In the genomic region with DNA sequence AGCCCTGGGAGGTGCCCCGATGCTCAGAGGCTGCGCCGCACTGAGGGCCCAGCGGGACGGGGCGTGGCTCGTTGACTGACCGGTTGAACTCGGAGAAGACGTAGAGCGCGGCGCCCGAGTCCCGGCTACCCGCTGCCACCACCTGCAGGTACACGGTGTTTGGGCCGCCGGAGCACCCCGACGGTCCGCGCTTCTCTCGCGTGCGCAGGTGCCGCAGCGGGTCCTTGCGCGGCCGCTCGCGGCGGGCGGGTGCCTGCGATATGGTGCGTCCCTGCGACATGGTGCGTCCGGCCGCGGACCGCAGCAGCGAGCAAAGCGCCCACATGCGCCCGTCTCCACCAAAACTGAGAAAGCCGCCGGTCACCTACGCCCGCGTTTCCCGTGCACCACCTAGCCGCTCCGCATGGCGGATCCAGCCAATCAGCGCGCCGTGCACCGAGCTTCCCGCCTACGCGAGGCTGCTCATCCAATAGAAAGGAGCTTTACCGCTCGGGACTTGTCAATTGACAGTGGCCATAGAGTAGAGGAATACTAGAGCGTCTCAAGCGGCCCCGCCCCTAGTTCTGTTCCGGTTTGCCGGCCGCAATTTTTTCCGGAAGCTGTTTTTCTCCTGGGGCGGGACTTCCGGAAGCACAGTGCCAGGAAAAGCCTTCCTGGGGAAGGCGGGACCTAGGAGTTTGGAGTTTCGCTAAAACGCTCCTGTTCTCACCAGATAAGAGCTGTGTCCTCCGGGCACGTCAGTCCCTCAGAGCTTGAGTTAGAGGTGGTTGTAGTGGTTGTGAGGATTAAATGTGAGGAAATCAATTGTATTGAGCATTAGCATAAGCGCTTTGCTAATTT, we compare ENCODE assay signal across 8 cellular contexts. TPM values are rescaled to one million over a fixed set of nuclear protein-coding genes. Genes with fewer than 3 reads are reported as not detected.
DNase-seq lines count a peak whose midpoint lies in the region; ATAC-seq, FAIRE-seq and TF ChIP-seq lines count a peak whose summit lies in the region.

A gene with protein sequence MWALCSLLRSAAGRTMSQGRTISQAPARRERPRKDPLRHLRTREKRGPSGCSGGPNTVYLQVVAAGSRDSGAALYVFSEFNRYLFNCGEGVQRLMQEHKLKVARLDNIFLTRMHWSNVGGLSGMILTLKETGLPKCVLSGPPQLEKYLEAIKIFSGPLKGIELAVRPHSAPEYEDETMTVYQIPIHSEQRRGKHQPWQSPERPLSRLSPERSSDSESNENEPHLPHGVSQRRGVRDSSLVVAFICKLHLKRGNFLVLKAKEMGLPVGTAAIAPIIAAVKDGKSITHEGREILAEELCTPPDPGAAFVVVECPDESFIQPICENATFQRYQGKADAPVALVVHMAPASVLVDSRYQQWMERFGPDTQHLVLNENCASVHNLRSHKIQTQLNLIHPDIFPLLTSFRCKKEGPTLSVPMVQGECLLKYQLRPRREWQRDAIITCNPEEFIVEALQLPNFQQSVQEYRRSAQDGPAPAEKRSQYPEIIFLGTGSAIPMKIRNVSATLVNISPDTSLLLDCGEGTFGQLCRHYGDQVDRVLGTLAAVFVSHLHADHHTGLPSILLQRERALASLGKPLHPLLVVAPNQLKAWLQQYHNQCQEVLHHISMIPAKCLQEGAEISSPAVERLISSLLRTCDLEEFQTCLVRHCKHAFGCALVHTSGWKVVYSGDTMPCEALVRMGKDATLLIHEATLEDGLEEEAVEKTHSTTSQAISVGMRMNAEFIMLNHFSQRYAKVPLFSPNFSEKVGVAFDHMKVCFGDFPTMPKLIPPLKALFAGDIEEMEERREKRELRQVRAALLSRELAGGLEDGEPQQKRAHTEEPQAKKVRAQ (minus strand): TSS at position 405 of the 840 bp plus-strand sequence. CDS start 80 bp downstream, at position 325.

- CTCF ChIA-PET in CD4-positive, alpha-beta T cell (lab: Charles Lee): interaction anchor here (1.0 to 2.2 kb wide), 4 partner anchors 13 to 1283 kb away, joined by 3 to 26 read pairs (median 5); a partner anchor contains a TSS
- CTCF ChIA-PET in activated CD4-positive, alpha-beta memory T cell treated with anti-CD3 and anti-CD28 coated beads for 36 hours (lab: Charles Lee): interaction anchor here (1.0 to 9.5 kb wide), 4 partner anchors 10 to 1283 kb away, joined by 3 to 174 read pairs (median 8); a partner anchor contains a TSS
- CTCF ChIA-PET in HepG2 (lab: Yijun Ruan, JAX; ENCODE audit: low intra/inter-chr PET ratio, low total read pairs): no interaction called here

- H3K27ac ChIP-seq in CD4-positive, alpha-beta T cell (ENCODE audit: low read depth, low read length): peak within 1 kb of the TSS; percentile 61
- H3K27ac ChIP-seq in HepG2 (ENCODE audit: extremely low read length, insufficient read depth, low read length): peak within 1 kb of the TSS; percentile 80

- peak within 1 kb of the TSS; percentile 100 for H3K4me3 Mint-ChIP-seq in CD4-positive, alpha-beta T cell
- peak within 1 kb of the TSS; percentile 94 for H3K4me3 Mint-ChIP-seq in activated CD4-positive, alpha-beta memory T cell treated with anti-CD3 and anti-CD28 coated beads for 36 hours

- peaks cover 22% of the 10 kb centered on the region for H3K4me1 ChIP-seq in HepG2 (ENCODE audit: insufficient read depth, low read length)

- no peaks in the 10 kb centered on the region for H4K20me1 ChIP-seq in HepG2 (ENCODE audit: insufficient read depth, low read length)

- H3K9me3 ChIP-seq in CD4-positive, alpha-beta T cell (ENCODE audit: control insufficient read depth, low read length): no peaks in the 10 kb centered on the region
- no peaks in the 10 kb centered on the region for H3K9me3 ChIP-seq in HepG2 (ENCODE audit: low read length)

- peak within 1 kb of the TSS; percentile 90 for H3K9ac ChIP-seq in HepG2 (ENCODE audit: insufficient read depth, low read depth, low read length)

- in situ Hi-C loops in HepG2 (cut with HindIII; ENCODE audit: extremely low pct_ligation_motif_present, low pct_unique_long_range_greater_than_20kb): no loop called here

- H3K27me3 ChIP-seq in CD4-positive, alpha-beta T cell (ENCODE audit: control insufficient read depth, insufficient read depth, low read length): no peaks in the 10 kb centered on the region
- H3K27me3 ChIP-seq in HepG2 (ENCODE audit: control insufficient read depth in 1 of 2, insufficient read depth in 2 of 2, low read length in 2 of 2): no peaks in the 10 kb centered on the region; a peak in 1 of 5 replicates

- intact Hi-C loops in CD4-positive, alpha-beta T cell (cut with DNase I, micrococcal nuclease): loop anchor here (2.0 to 5.0 kb wide), 3 partner anchors 1021 to 1284 kb away; a partner anchor contains a TSS
- intact Hi-C loops in activated CD4-positive, alpha-beta memory T cell treated with anti-CD3 and anti-CD28 coated beads for 36 hours (cut with micrococcal nuclease): loop anchor here (1.0 to 5.0 kb wide), 3 partner anchors 329 to 1283 kb away; a partner anchor contains a TSS
- intact Hi-C loops in HepG2 (cut with micrococcal nuclease; ENCODE audit: unreplicated experiment): no loop called here

- WGBS in HepG2 (ENCODE audit: low lambda C conversion rate): 1% methylated on average over 13 of the region's 80 CpGs

- H3K27ac Mint-ChIP-seq in CD4-positive, alpha-beta T cell: peak within 1 kb of the TSS; percentile 93
- peak within 1 kb of the TSS; percentile 97 for H3K27ac Mint-ChIP-seq in activated CD4-positive, alpha-beta memory T cell treated with anti-CD3 and anti-CD28 coated beads for 36 hours

- ATAC-seq in CD4-positive, alpha-beta T cell (ENCODE audit: poor library complexity): peak; percentile 99
- ATAC-seq in GM19452 (IDR thresholded peaks at IDR 0.05; ENCODE audit: unreplicated experiment) (peak; percentile 97), HepG2 (peak; percentile 99)

- H3K4me1 Mint-ChIP-seq in CD4-positive, alpha-beta T cell (ENCODE audit: low read depth): peaks cover 44% of the 10 kb centered on the region
- peaks cover 26% of the 10 kb centered on the region for H3K4me1 Mint-ChIP-seq in activated CD4-positive, alpha-beta memory T cell treated with anti-CD3 and anti-CD28 coated beads for 36 hours (ENCODE audit: low read depth)

- TF ChIP-seq EP300 in HepG2 (IDR thresholded peaks at IDR 0.05; ENCODE audit: low read depth in 2 of 2, low read length in 2 of 2) (0 out of 4 replicates have a peak, but pooled peaks of 1 of the 2 experiments have one; percentile 7), HepG2 (CRISPR knock-in tag; IDR thresholded peaks at IDR 0.05; ENCODE audit: borderline replicate concordance) (no peak)

- POLR2A ChIA-PET in CD4-positive, alpha-beta T cell (lab: Charles Lee): interaction anchor here (0.8 to 2.7 kb wide), 11 partner anchors 9 to 1410 kb away, joined by 3 to 31 read pairs (median 5); a partner anchor contains a TSS
- POLR2A ChIA-PET in activated CD4-positive, alpha-beta memory T cell treated with anti-CD3 and anti-CD28 coated beads for 36 hours (lab: Charles Lee): interaction anchor here (0.7 to 1.6 kb wide), 4 partner anchors 9 to 26 kb away, joined by 3 to 9 read pairs (median 4); no protein-coding TSS in a partner anchor
- POLR2A ChIA-PET in HepG2 (lab: Yijun Ruan, JAX): interaction anchor here (0.6 to 1.9 kb wide), 13 partner anchors 9 to 1288 kb away, joined by 3 to 9 read pairs (median 5); a partner anchor contains a TSS

- TF ChIP-seq POLR2A in HepG2 (IDR thresholded peaks at IDR 0.05; ENCODE audit: insufficient read depth in 1 of 2, low read depth in 2 of 2, low read length in 2 of 2): peak; percentile 72 to 83

- H3K36me3 ChIP-seq in HepG2 (replicated peaks in 1 of 2; ENCODE audit: control insufficient read depth in 1 of 2, insufficient read depth in 2 of 2, low read length in 2 of 2): peaks cover 8 to 33% of the 10 kb centered on the region in 2 experiments

- no TSS peak for BruUV-seq in HepG2 (replicated peaks; lab: Mats Ljungman, UMichigan)

- DNase-seq in CD4-positive, alpha-beta T cell: peak; percentile 90 to 94 (median 91)
- DNase-seq in HK-2 (ENCODE audit: unreplicated experiment) (peak; percentile 97), NCI-H82 treated with DMSO at 0.1 percent for 48 hours (lab: John Stamatoyannopoulos, UW; ENCODE audit: unreplicated experiment) (peak; percentile 99), dermis microvascular lymphatic vessel endothelial cell (ENCODE audit: low read depth in 2 of 2) (peak; percentile 97 to 99), HepG2 (ENCODE audit: low spot score) (peak; percentile 97)
- DNase-seq in activated CD4-positive, alpha-beta memory T cell treated with anti-CD3 and anti-CD28 coated beads for 36 hours: peak; percentile 97
- DNase-seq in stimulated activated CD4-positive, alpha-beta T cell treated with anti-CD3 and anti-CD28 coated beads, Interleukin-4, amount 100 ng/mL, for 1 hour: peak; percentile 97

- peak; percentile 75 for FAIRE-seq in HepG2 (lab: Jason Lieb, UNC)

- H3K36me3 Mint-ChIP-seq in CD4-positive, alpha-beta T cell (ENCODE audit: low read depth): peaks cover 49% of the 10 kb centered on the region
- H3K36me3 Mint-ChIP-seq in activated CD4-positive, alpha-beta memory T cell treated with anti-CD3 and anti-CD28 coated beads for 36 hours: peaks cover 35% of the 10 kb centered on the region

- TF ChIP-seq CTCF in CD4-positive, alpha-beta T cell (IDR thresholded peaks at IDR 0.05): peak; percentile 17
- peak; percentile 28; the same call in 1 of the 2 replicates for TF ChIP-seq CTCF in HepG2 (CRISPR knock-in tag; IDR thresholded peaks at IDR 0.05)

- peaks cover 5% of the 10 kb centered on the region for H3K79me2 ChIP-seq in HepG2 (ENCODE audit: insufficient read depth, low read length)

- H3K4me3 ChIP-seq in HepG2 (replicated peaks in 1 of 3; ENCODE audit: insufficient read depth in 1 of 3, low read depth in 2 of 3, low read length in 3 of 3): peak within 1 kb of the TSS; percentile 71 to 94 (median 94)

- H2AFZ ChIP-seq in HepG2 (ENCODE audit: low read length): peak within 1 kb of the TSS; percentile 97

- TF ChIP-seq RAD21 in HepG2 (CRISPR knock-in tag; IDR thresholded peaks at IDR 0.05): no peak

- no peaks in the 10 kb centered on the region for H3K9me3 Mint-ChIP-seq in CD4-positive, alpha-beta T cell
- no peaks in the 10 kb centered on the region for H3K9me3 Mint-ChIP-seq in activated CD4-positive, alpha-beta memory T cell treated with anti-CD3 and anti-CD28 coated beads for 36 hours

- H3K27me3 Mint-ChIP-seq in CD4-positive, alpha-beta T cell: no peaks in the 10 kb centered on the region
- H3K27me3 Mint-ChIP-seq in activated CD4-positive, alpha-beta memory T cell treated with anti-CD3 and anti-CD28 coated beads for 36 hours: no peaks in the 10 kb centered on the region

- peak within 1 kb of the TSS; percentile 88 for H3K4me2 ChIP-seq in HepG2 (ENCODE audit: low read depth, low read length)

RNA-seq across cellular contexts. Expression of the gene that starts here (rescaled TPM):
- total RNA-seq in CD4-positive, alpha-beta T cell: 10 to 100 TPM; 51.6 to 53.3 TPM
- total RNA-seq in activated CD4-positive, alpha-beta memory T cell treated with anti-CD3 and anti-CD28 coated beads for 36 hours: 10 to 100 TPM; 63.1 to 64.2 TPM
- total RNA-seq in dermis microvascular lymphatic vessel endothelial cell (67.3 and 93.8 TPM in 2 replicates), HepG2 (2016; rRNA removed; fragmentation: Illumina TruSeq; extraction: Trizol) (42.9 and 50.4 TPM in 2 replicates)
- total RNA-seq in HepG2 (2016; cell fraction: cytosol; rRNA removed; fragmentation: Illumina TruSeq; extraction: Trizol; ENCODE audit: low read depth): 6.8 and 7.4 TPM in 2 replicates
- total RNA-seq in HepG2 (2016; cell fraction: insoluble cytoplasmic fraction; rRNA removed; fragmentation: Illumina TruSeq; extraction: Trizol): 38.0 and 55.2 TPM in 2 replicates
- total RNA-seq in HepG2 (2016; cell fraction: membrane; rRNA removed; fragmentation: Illumina TruSeq; extraction: Trizol): 14.0 and 16.1 TPM in 2 replicates
- total RNA-seq in HepG2 (2016; cell fraction: nucleus; rRNA removed; fragmentation: Illumina TruSeq; extraction: Trizol): 48.8 and 59.2 TPM in 2 replicates
- polyA plus RNA-seq in HepG2 (2011; rRNA removed): 35.6 and 45.1 TPM in 2 replicates
- 30.3 and 39.0 TPM in 2 replicates for polyA plus RNA-seq in HepG2 (2011; cell fraction: cytosol; rRNA removed)
- 95.9 and 116 TPM in 2 replicates for polyA plus RNA-seq in HepG2 (2011; cell fraction: nucleus; rRNA removed)
- polyA plus RNA-seq in HepG2 (2012): 21.6 and 29.3 TPM in 2 replicates
- polyA plus RNA-seq in HepG2 (2016; cell fraction: cytosol; fragmentation: Illumina TruSeq; extraction: Trizol; ENCODE audit: low read depth): 4.0 and 5.6 TPM in 2 replicates
- 33.5 and 45.6 TPM in 2 replicates for polyA plus RNA-seq in HepG2 (2016; cell fraction: insoluble cytoplasmic fraction; fragmentation: Illumina TruSeq; extraction: Trizol; ENCODE audit: low read depth)
- 8.1 and 11.5 TPM in 2 replicates for polyA plus RNA-seq in HepG2 (2016; cell fraction: membrane; fragmentation: Illumina TruSeq; extraction: Trizol; ENCODE audit: low read depth)
- polyA plus RNA-seq in HepG2 (2016; cell fraction: nucleus; fragmentation: Illumina TruSeq; extraction: Trizol; ENCODE audit: insufficient read depth, low read depth): 86.8 and 92.4 TPM in 2 replicates
- 155 and 322 TPM in 2 replicates for polyA minus RNA-seq in HepG2 (2011; rRNA and poly(A)+ RNA removed; ENCODE audit: low replicate concordance)
- polyA minus RNA-seq in HepG2 (2011; cell fraction: cytosol; rRNA and poly(A)+ RNA removed): 23.6 and 23.8 TPM in 2 replicates
- 42.5 and 49.9 TPM in 2 replicates for polyA minus RNA-seq in HepG2 (2011; cell fraction: nucleus; rRNA and poly(A)+ RNA removed)

Comparison
In these comparisons a context has a peak if more than half of its experiments do, and no peak if none do; other contexts are left out.
1. Peak in every context shown above with its lines: DNase-seq, ATAC-seq, H3K4me3 ChIP-seq and H3K27ac ChIP-seq.